In genomic region chr5:148055160-148055559, GRCh38 we compare ENCODE assay signal across 6 cellular contexts. TPM values are rescaled to one million over a fixed set of nuclear protein-coding genes. Genes with fewer than 3 reads are reported as not detected.
"Had no signal": no experiment of that assay in that cellular context is flagged by ENCODE, and none has a peak within 500 bp of the region (broad histone marks: within the 10 kb centered on the region; RNA-seq: fewer than 3 reads in every experiment).

No MANE protein-coding gene starts in this region.

RNA-seq across cellular contexts. Expression of gene SPINK5, which starts 8.6 kb away (rescaled TPM):
- total RNA-seq: OCI-LY7, PC-3, PC-9, RPMI7951, SJSA1 had no signal
- polyA plus RNA-seq: SK-N-SH had no signal
